Comparison of ENCODE assay signal across 22 cellular contexts in the genomic region with DNA sequence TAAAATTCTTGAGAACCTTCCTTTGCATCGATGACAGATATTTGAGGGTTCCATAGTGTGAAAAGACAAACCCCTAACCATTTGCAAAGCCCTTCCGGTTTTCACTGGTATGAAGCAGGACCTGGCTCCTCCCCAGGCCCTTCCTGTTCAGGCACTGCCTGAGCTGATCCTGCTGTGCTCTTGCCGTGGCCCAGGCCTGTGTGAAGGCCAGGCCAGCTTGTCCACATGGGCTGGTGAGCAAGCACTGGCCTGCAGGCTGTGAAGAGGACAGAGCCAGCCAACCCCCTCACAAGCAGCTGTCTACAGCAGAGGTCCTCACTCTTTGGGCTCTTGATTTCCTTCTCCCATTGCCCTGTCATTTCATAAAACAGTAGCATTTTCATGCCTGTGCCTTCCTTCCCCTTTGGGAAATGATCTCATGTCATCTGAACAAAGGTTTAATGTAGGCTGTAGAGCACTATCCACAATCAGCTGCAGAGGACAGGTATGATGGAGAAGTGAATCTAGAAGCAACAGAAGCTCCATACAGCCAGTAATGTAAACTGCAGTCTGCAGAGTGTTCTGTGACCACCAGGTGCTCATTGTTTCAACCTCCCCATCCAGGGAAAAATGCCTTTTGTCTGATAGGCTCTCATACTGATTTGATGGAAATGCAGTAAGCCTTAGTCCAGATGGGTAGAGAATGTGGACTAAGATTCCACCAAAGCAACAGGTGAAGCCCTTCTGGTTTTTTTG. TPM values are rescaled to one million over a fixed set of nuclear protein-coding genes. Genes with fewer than 3 reads are reported as not detected.
DNase-seq lines count a peak whose midpoint lies in the region; ATAC-seq and TF ChIP-seq lines count a peak whose summit lies in the region.
"Had no signal": no experiment of that assay in that cellular context is flagged by ENCODE, and none has a peak within 500 bp of the region (broad histone marks: within the 10 kb centered on the region; RNA-seq: fewer than 3 reads in every experiment).

No MANE protein-coding gene starts in this region.

- H3K4me1 ChIP-seq in upper lobe of right lung (no peaks in the 10 kb centered on the region), esophagus muscularis mucosa (peaks cover 0 to 6% (median 0%) of the 10 kb centered on the region in 4 donors)
- H3K4me1 ChIP-seq: colonic mucosa had no signal

- DNase-seq in Right ventricle myocardium superior (no peak), cardiac septum (ENCODE audit: low spot score) (no peak), cerebellum (ENCODE audit: low spot score) (peak; percentile 31), left lobe of liver (ENCODE audit: low spot score) (no peak), upper lobe of right lung (no peak), NCI-H2196 (lab: John Stamatoyannopoulos, UW; ENCODE audit: unreplicated experiment) (no peak), esophagus muscularis mucosa (ENCODE audit: extremely low spot score) (no peak)
- DNase-seq: activated CD4-positive, alpha-beta T cell treated with anti-CD3 and anti-CD28 coated beads for 1 hour; activated effector memory CD4-positive, alpha-beta T cell treated with anti-CD3 and anti-CD28 coated beads, Interleukin-2, amount 50 U/mL, for 16 hours; aorta; CD8-positive, alpha-beta T cell; colonic mucosa; gastrocnemius medialis; H7; left colon; NCI-H2107; occipital lobe; stimulated activated CD4-positive, alpha-beta T cell treated with anti-CD3 and anti-CD28 coated beads, Interleukin-2, amount 100 ng/mL, for 48 hours had no signal

- no peak for TF ChIP-seq CTCF in upper lobe of right lung (IDR thresholded peaks at IDR 0.05)
- no peak for TF ChIP-seq CTCF in esophagus muscularis mucosa (IDR thresholded peaks at IDR 0.05)

- no peaks in the 10 kb centered on the region for H3K9me3 ChIP-seq in upper lobe of right lung
- H3K9me3 ChIP-seq in esophagus muscularis mucosa: no peaks in the 10 kb centered on the region
- H3K9me3 ChIP-seq: colonic mucosa, gastrocnemius medialis had no signal

- ATAC-seq in Right ventricle myocardium superior (ENCODE audit: poor library complexity) (peak; percentile 18), left lobe of liver (peak; percentile 35), upper lobe of right lung (peak; percentile 57), HG02885 (IDR thresholded peaks at IDR 0.05; ENCODE audit: poor library complexity, unreplicated experiment) (no peak)
- ATAC-seq: CD8-positive, alpha-beta T cell; gastrocnemius medialis; left colon; SK-N-SH treated with all-trans-retinoic acid at 6 μM for 48 hours had no signal

- H3K4me3 ChIP-seq in upper lobe of right lung (no peak overlapping the region), esophagus muscularis mucosa (no peak overlapping the region)
- H3K4me3 ChIP-seq: colonic mucosa, gastrocnemius medialis had no signal

- H3K36me3 ChIP-seq in upper lobe of right lung: peaks cover 48% of the 10 kb centered on the region
- H3K36me3 ChIP-seq in esophagus muscularis mucosa: peaks cover 41 to 61% (median 57%) of the 10 kb centered on the region in 4 donors

- intact Hi-C loops in Right ventricle myocardium superior (cut with DNase I): no loop called here
- intact Hi-C loops in cardiac septum (cut with DNase I): loop anchor here (10.0 kb wide), 1 partner anchor 365 kb away; no protein-coding TSS in a partner anchor
- intact Hi-C loops in upper lobe of right lung (cut with DNase I): no loop called here
- intact Hi-C loops in esophagus muscularis mucosa (cut with DNase I): no loop called here

- no peak overlapping the region for H3K27ac ChIP-seq in upper lobe of right lung
- H3K27ac ChIP-seq in esophagus muscularis mucosa (replicated peaks in 1 of 4): no peak overlapping the region
- H3K27ac ChIP-seq: colonic mucosa, epithelial cell of prostate, gastrocnemius medialis, KMS-11 had no signal

- TF ChIP-seq EP300 in esophagus muscularis mucosa (IDR thresholded peaks at IDR 0.05): no peak

- 78% methylated on average over 3 of the region's 3 CpGs for WGBS in esophagus muscularis mucosa

- H3K27me3 ChIP-seq in upper lobe of right lung (no peaks in the 10 kb centered on the region), esophagus muscularis mucosa (no peaks in the 10 kb centered on the region)
- H3K27me3 ChIP-seq: colonic mucosa, gastrocnemius medialis had no signal

- no peak for TF ChIP-seq POLR2A in esophagus muscularis mucosa (IDR thresholded peaks at IDR 0.05; ENCODE audit: low read depth)

RNA-seq across cellular contexts. Expression of gene MPHOSPH10, which starts 19.8 kb away (rescaled TPM):
- 21.0 TPM for total RNA-seq in Right ventricle myocardium superior
- total RNA-seq in cardiac septum: 27.8 TPM
- 22.0 TPM for total RNA-seq in cerebellum
- total RNA-seq in left lobe of liver: 12.5 TPM
- 27.9 TPM for total RNA-seq in upper lobe of right lung
- 10 to 100 TPM; 14.4 to 24.5 (median 17.9) TPM for total RNA-seq in esophagus muscularis mucosa

RNA-seq across cellular contexts. Expression of gene MCEE, which starts 20.2 kb away (rescaled TPM):
- total RNA-seq in Right ventricle myocardium superior (38.3 TPM), cardiac septum (26.3 TPM), cerebellum (12.0 TPM), left lobe of liver (33.4 TPM), upper lobe of right lung (19.5 TPM), esophagus muscularis mucosa (10 to 100 TPM in 3 of 4 donors, 1 to 10 TPM in 1; 9.0 to 23.3 (median 12.4) TPM)
